In the genomic region with DNA sequence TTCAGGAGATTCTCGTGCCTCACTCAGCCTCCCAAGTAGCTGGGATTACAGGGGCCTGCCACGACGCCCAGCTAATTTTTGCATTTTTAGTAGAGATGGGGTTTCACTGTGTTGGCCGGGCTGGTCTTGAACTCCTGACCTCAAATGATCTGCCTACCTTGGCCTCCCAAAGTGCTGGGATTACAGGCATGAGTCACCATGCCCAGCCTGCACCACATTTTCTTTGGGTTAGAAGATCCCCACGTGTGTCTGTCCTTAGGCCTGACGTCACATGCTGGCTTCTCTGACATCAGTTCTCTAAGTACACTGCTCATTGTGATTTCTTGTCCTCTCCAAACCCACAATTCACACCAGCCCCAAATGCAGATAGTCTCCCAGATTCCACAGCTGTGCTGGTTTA, we compare ENCODE assay signal across 3 cellular contexts. TPM values are rescaled to one million over a fixed set of nuclear protein-coding genes. Genes with fewer than 3 reads are reported as not detected.
"Had no signal": no experiment of that assay in that cellular context is flagged by ENCODE, and none has a peak within 500 bp of the region (broad histone marks: within the 10 kb centered on the region; RNA-seq: fewer than 3 reads in every experiment).

No MANE protein-coding gene starts in this region.

RNA-seq across cellular contexts. Expression of a gene that starts 31.6 kb away (rescaled TPM):
- total RNA-seq: activated T-helper 17 cell treated with anti-CD3 and anti-CD28 coated beads, Interleukin-2, amount 50 U/mL, for 72 hours; chondrocyte; endothelial cell of umbilical vein had no signal
- polyA plus RNA-seq: endothelial cell of umbilical vein had no signal
